Comparison of ENCODE assay signal across 8 cellular contexts in genomic region chr2:151881342-151881741, GRCh38.
"Had no signal": no experiment of that assay in that cellular context is flagged by ENCODE, and none has a peak within 500 bp of the region (broad histone marks: within the 10 kb centered on the region; RNA-seq: fewer than 3 reads in every experiment).

No MANE protein-coding gene starts in this region.

- H2AFZ ChIP-seq: GM23338 had no signal

- H3K4me2 ChIP-seq: GM23338 had no signal

- H3K9me3 Mint-ChIP-seq: H9 had no signal

- ATAC-seq: GM23338, K562 had no signal

- FAIRE-seq: H1, H54, HTR-8/SVneo, K562 had no signal

- H3K4me3 ChIP-seq: GM23338, K562 had no signal

- DNase-seq: H9, HCEC 1CT, IMR-90 had no signal

- H3K4me3 Mint-ChIP-seq: GM23338, H9 had no signal

- H3K27ac Mint-ChIP-seq: GM23338 had no signal
